ENCODE assay signal across 1 cellular context in genomic region chr4:169665039-169665732, GRCh38.
TF ChIP-seq lines count a peak whose summit lies in the region.

No MANE protein-coding gene starts in this region.

TF ChIP-seq in K562, 482 proteins besides CTCF, POLR2A, EP300 and RAD21 (continued from another document):
- TF ChIP-seq HINFP (tag; conservative IDR thresholded peaks at IDR 0.05; ENCODE audit: low read depth), result no peak
- no peak for TF ChIP-seq ATF6 (CRISPR knock-in tag; IDR thresholded peaks at IDR 0.05)
- no peak for TF ChIP-seq ZNF668 (CRISPR knock-in tag; IDR thresholded peaks at IDR 0.05)
- 0 out of 2 replicates have a peak, but pooled peaks have one; percentile 42 for TF ChIP-seq RNF2 (IDR thresholded peaks at IDR 0.05)
- TF ChIP-seq TAL1 (IDR thresholded peaks at IDR 0.05), result peak; percentile 81
- TF ChIP-seq TRIM24 (IDR thresholded peaks at IDR 0.05), result peak; percentile 64 to 76; a peak in 3 of 4 replicates
- TF ChIP-seq POLR2G (IDR thresholded peaks at IDR 0.05; ENCODE audit: low read depth, low read length), result no peak
- TF ChIP-seq GTF2E2 (tag; IDR thresholded peaks at IDR 0.05), result 0 out of 2 replicates have a peak, but pooled peaks have one; percentile 38
- peak in 1 of 2 experiments; percentile 32; a peak in 1 of 4 replicates for TF ChIP-seq MNT (conservative IDR thresholded peaks at IDR 0.05)
- peak; percentile 86 for TF ChIP-seq SMARCA4 (IDR thresholded peaks at IDR 0.05)
- peak; percentile 37 to 57; a peak in 2 of 4 replicates for TF ChIP-seq KDM1A (IDR thresholded peaks at IDR 0.05)
- peak in 1 of 2 experiments; percentile 41; a peak in 1 of 4 replicates for TF ChIP-seq RCOR1 (IDR thresholded peaks at IDR 0.05; ENCODE audit: borderline replicate concordance in 1 of 2, low read depth in 2 of 2, low read length in 2 of 2)
- TF ChIP-seq NBN (IDR thresholded peaks at IDR 0.05; ENCODE audit: low read depth), result 0 out of 2 replicates have a peak, but pooled peaks have one; percentile 69
- TF ChIP-seq SOX6 (IDR thresholded peaks at IDR 0.05), result 0 out of 2 replicates have a peak, but pooled peaks have one; percentile 37
- peak; percentile 71; the same call in 1 of the 2 replicates for TF ChIP-seq SMARCE1 (IDR thresholded peaks at IDR 0.05)
- TF ChIP-seq JUND (IDR thresholded peaks at IDR 0.05; ENCODE audit: borderline replicate concordance, low read depth, low read length), result 0 out of 2 replicates have a peak, but pooled peaks have one; percentile 9
- no peak for TF ChIP-seq JUND (tag; IDR thresholded peaks at IDR 0.05; ENCODE audit: borderline replicate concordance, low read depth, low read length)
- TF ChIP-seq GATAD2B (IDR thresholded peaks at IDR 0.05; ENCODE audit: borderline replicate concordance), result 0 out of 2 replicates have a peak, but pooled peaks have one; percentile 60
- peak; percentile 87 for TF ChIP-seq DPF2 (IDR thresholded peaks at IDR 0.05)
- 0 out of 2 replicates have a peak, but pooled peaks have one; percentile 25 for TF ChIP-seq CXXC5 (CRISPR knock-in tag; IDR thresholded peaks at IDR 0.05)
- no peak for TF ChIP-seq NCOA2 (IDR thresholded peaks at IDR 0.05; ENCODE audit: partially characterized antibody in 2 of 2)
- no peak for TF ChIP-seq BRF2 (IDR thresholded peaks at IDR 0.05; ENCODE audit: borderline replicate concordance, insufficient read depth, insufficient read length)
- no peak for TF ChIP-seq HMBOX1 (IDR thresholded peaks at IDR 0.05)
